ENCODE assay signal across 1 cellular context in the genomic region with DNA sequence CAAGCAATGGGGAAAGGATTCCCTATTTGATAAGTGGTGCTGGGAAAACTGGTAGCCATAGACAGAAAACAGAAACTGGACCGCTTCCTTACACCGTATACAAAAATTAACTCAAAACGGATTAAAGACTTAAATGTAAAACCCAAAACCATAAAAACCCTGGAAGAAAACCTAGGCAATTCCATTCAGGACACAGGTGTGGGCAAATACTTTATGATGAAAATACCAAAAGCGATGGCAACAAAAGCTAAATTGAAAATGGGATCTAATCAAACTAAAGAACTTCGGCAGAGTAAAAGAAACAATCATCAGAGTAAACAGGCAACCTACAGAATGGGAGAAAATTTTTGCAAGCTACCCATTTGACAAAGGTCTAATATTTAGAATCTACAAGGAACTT.
DNase-seq lines count a peak whose midpoint lies in the region; ATAC-seq, FAIRE-seq and TF ChIP-seq lines count a peak whose summit lies in the region.
"Not testable (repeated sequence)": the region's sequence is repeated elsewhere in the genome, so short reads cannot be mapped to it uniquely, and the experiment has no call there.

No MANE protein-coding gene starts in this region.

- not testable (repeated sequence) for BruUV-seq in K562 (replicated peaks; lab: Mats Ljungman, UMichigan)

- not testable (repeated sequence) for H3K4me3 ChIP-seq in K562

- H3K9me1 ChIP-seq in K562 (ENCODE audit: control insufficient read depth, insufficient read depth, low read length) = not testable (repeated sequence)

- in situ Hi-C loops in K562 (cut with MboI) = not testable (repeated sequence)

- ATAC-seq in K562 = not testable (repeated sequence)

- intact Hi-C loops in K562 (cut with micrococcal nuclease) = loop anchor here (2.0 kb wide), 1 partner anchor 117 kb away; no protein-coding TSS in a partner anchor

- DNase-seq in K562 (ENCODE audit: extremely low read depth in 1 of 4, low spot score in 3 of 4) = not testable (repeated sequence)

- 2% methylated on average over 5 of the region's 5 CpGs for WGBS in K562 (ENCODE audit: insufficient coverage, low coverage, missing lambda C conversion rate)

- not testable (repeated sequence) for H4K20me1 ChIP-seq in K562 (replicated peaks; ENCODE audit: control insufficient read depth, insufficient read depth, low read length)

- not testable (repeated sequence) for H3K4me2 ChIP-seq in K562 (ENCODE audit: insufficient read depth, low read length)

- not testable (repeated sequence) for TF ChIP-seq RAD21 in K562 (CRISPR knock-in tag; conservative IDR thresholded peaks at IDR 0.05 in 1 of 2, IDR thresholded peaks at IDR 0.05 in 1 of 2)

- not testable (repeated sequence) for H2AFZ ChIP-seq in K562 (ENCODE audit: low read depth, low read length)

- H3K9me3 ChIP-seq in K562 (replicated peaks; ENCODE audit: control insufficient read depth, insufficient read depth, low read depth, low read length) = not testable (repeated sequence)

- not testable (repeated sequence) for H3K9ac ChIP-seq in K562 (ENCODE audit: insufficient read depth in 1 of 2, low read depth in 2 of 2, low read length in 2 of 2)

- POLR2A ChIA-PET in K562 (lab: Yijun Ruan, JAX) = interaction anchor here (0.7 to 2.3 kb wide), 4 partner anchors 7 to 606 kb away, joined by 3 to 6 read pairs (median 4); no protein-coding TSS in a partner anchor

- H3K27me3 ChIP-seq in K562 (ENCODE audit: control insufficient read depth in 2 of 2, insufficient read depth in 2 of 2, low read length in 2 of 2) = peaks cover 14 to 16% of the 10 kb centered on the region in 2 experiments

- not testable (repeated sequence) for H3K27ac ChIP-seq in K562 (ENCODE audit: extremely low read depth, low read depth, low read length)

- H3K79me2 ChIP-seq in K562 (ENCODE audit: control insufficient read depth, insufficient read depth, low read length) = not testable (repeated sequence)

- not testable (repeated sequence) for TF ChIP-seq POLR2A in K562 (conservative IDR thresholded peaks at IDR 0.05)

- H3K4me1 ChIP-seq in K562 (replicated peaks in 1 of 2; ENCODE audit: control insufficient read depth in 2 of 2, insufficient read depth in 2 of 2, low read length in 2 of 2) = not testable (repeated sequence)

- TF ChIP-seq EP300 in K562 (IDR thresholded peaks at IDR 0.05; ENCODE audit: low read length) = not testable (repeated sequence)

- CTCF ChIA-PET in K562 (lab: Yijun Ruan, JAX; ENCODE audit: low intra/inter-chr PET ratio) = not testable (repeated sequence)

- FAIRE-seq in K562 (lab: Jason Lieb, UNC) = not testable (repeated sequence)

- not testable (repeated sequence) for TF ChIP-seq CTCF in K562 (IDR thresholded peaks at IDR 0.05 in 2 of 3, conservative IDR thresholded peaks at IDR 0.05 in 1 of 3; ENCODE audit: insufficient read depth in 2 of 3, low read depth in 1 of 3, low read length in 3 of 3)

- H3K36me3 ChIP-seq in K562 (ENCODE audit: control insufficient read depth, insufficient read depth, low read length) = not testable (repeated sequence)

TF ChIP-seq in K562, 482 proteins besides CTCF, POLR2A, EP300 and RAD21:
- 0 out of 2 replicates have a peak, but pooled peaks have one; percentile 65 for TF ChIP-seq ESRRB (CRISPR knock-in tag; IDR thresholded peaks at IDR 0.05; ENCODE audit: borderline replicate concordance)
- not testable (repeated sequence) for TF ChIP-seq ZNF740 (CRISPR knock-in tag; IDR thresholded peaks at IDR 0.05)
- TF ChIP-seq ZNF740 (tag; IDR thresholded peaks at IDR 0.05) = 0 out of 4 replicates have a peak, but pooled peaks of 1 of the 2 experiments have one; percentile 43
- TF ChIP-seq ZNF518B (CRISPR knock-in tag; IDR thresholded peaks at IDR 0.05) = 0 out of 2 replicates have a peak, but pooled peaks have one; percentile 60
- peak in 1 of 2 experiments; percentile 46; a peak in 1 of 4 replicates for TF ChIP-seq SRF (CRISPR knock-in tag; IDR thresholded peaks at IDR 0.05)
- TF ChIP-seq ZNF3 (CRISPR knock-in tag; IDR thresholded peaks at IDR 0.05) = 0 out of 2 replicates have a peak, but pooled peaks have one; percentile 13
